ENCODE assay signal across 21 cellular contexts in genomic region chr5:1120236-1120999, GRCh38.
"Had no signal": no experiment of that assay in that cellular context is flagged by ENCODE, and none has a peak within 500 bp of the region (broad histone marks: within the 10 kb centered on the region; RNA-seq: fewer than 3 reads in every experiment).

No MANE protein-coding gene starts in this region.

- H3K27me3 Mint-ChIP-seq: activated CD8-positive, alpha-beta memory T cell treated with anti-CD3 and anti-CD28 coated beads, Interleukin-2, amount 10 ng/mL, durations not matched to agents 7 days and 5 days; activated CD8-positive, alpha-beta T cell treated with anti-CD3 and anti-CD28 coated beads for 36 hours; memory B cell had no signal

- H3K4me1 Mint-ChIP-seq: activated CD8-positive, alpha-beta memory T cell treated with anti-CD3 and anti-CD28 coated beads, Interleukin-2, amount 10 ng/mL, durations not matched to agents 7 days and 5 days; naive B cell had no signal

- H3K27ac Mint-ChIP-seq: activated CD4-positive, alpha-beta T cell treated with anti-CD3 and anti-CD28 coated beads, Interleukin-2, amount 10 ng/mL, durations not matched to agents 7 days and 5 days; activated CD8-positive, alpha-beta memory T cell treated with anti-CD3 and anti-CD28 coated beads, Interleukin-2, amount 10 ng/mL, durations not matched to agents 7 days and 5 days; activated CD8-positive, alpha-beta T cell treated with anti-CD3 and anti-CD28 coated beads for 36 hours; activated naive CD4-positive, alpha-beta T cell treated with anti-CD3 and anti-CD28 coated beads, Interleukin-2, amount 10 ng/mL, durations not matched to agents 7 days and 5 days; memory B cell; T-helper 2 cell treated with Interferon-gamma antibody and Interleukin-4, amounts not matched to agents 5 μg/mL and 100 μg/mL, for 36 hours had no signal

- H3K4me3 Mint-ChIP-seq: activated CD4-positive, alpha-beta T cell treated with anti-CD3 and anti-CD28 coated beads, Interleukin-2, amount 10 ng/mL, durations not matched to agents 7 days and 5 days; activated CD8-positive, alpha-beta memory T cell treated with anti-CD3 and anti-CD28 coated beads, Interleukin-2, amount 10 ng/mL, durations not matched to agents 7 days and 5 days; activated CD8-positive, alpha-beta T cell treated with anti-CD3 and anti-CD28 coated beads for 36 hours; activated naive CD4-positive, alpha-beta T cell treated with anti-CD3 and anti-CD28 coated beads, Interleukin-2, amount 10 ng/mL, durations not matched to agents 7 days and 5 days; memory B cell; naive B cell; neural crest cell; T-helper 2 cell treated with Interferon-gamma antibody and Interleukin-4, amounts not matched to agents 5 μg/mL and 100 μg/mL, for 36 hours had no signal

- H3K27me3 ChIP-seq: body of pancreas, upper lobe of left lung had no signal

- H3K9me3 Mint-ChIP-seq: activated CD4-positive, alpha-beta T cell treated with anti-CD3 and anti-CD28 coated beads, Interleukin-2, amount 10 ng/mL, durations not matched to agents 7 days and 5 days; activated CD8-positive, alpha-beta T cell treated with anti-CD3 and anti-CD28 coated beads for 36 hours; activated naive CD4-positive, alpha-beta T cell treated with anti-CD3 and anti-CD28 coated beads, Interleukin-2, amount 10 ng/mL, durations not matched to agents 7 days and 5 days; memory B cell; naive B cell; neural crest cell; T-helper 2 cell treated with Interferon-gamma antibody and Interleukin-4, amounts not matched to agents 5 μg/mL and 100 μg/mL, for 36 hours had no signal

- H3K27ac ChIP-seq: foreskin keratinocyte, upper lobe of left lung had no signal

- H3K4me1 ChIP-seq: foreskin keratinocyte had no signal

- DNase-seq: activated CD4-positive, alpha-beta T cell treated with anti-CD3 and anti-CD28 coated beads, Interleukin-2, amount 10 ng/mL, durations not matched to agents 7 days and 5 days; activated CD4-positive, CD25-positive, alpha-beta regulatory T cell treated with anti-CD3 and anti-CD28 coated beads, Interleukin-2, amount 50 U/mL, for 72 hours; activated CD8-positive, alpha-beta memory T cell treated with anti-CD3 and anti-CD28 coated beads, Interleukin-2, amount 10 ng/mL, durations not matched to agents 7 days and 5 days; activated CD8-positive, alpha-beta T cell treated with anti-CD3 and anti-CD28 coated beads for 36 hours; activated effector memory CD4-positive, alpha-beta T cell treated with anti-CD3 and anti-CD28 coated beads, Interleukin-2, amount 50 U/mL, for 16 hours; activated naive CD4-positive, alpha-beta T cell treated with anti-CD3 and anti-CD28 coated beads, Interleukin-2, amount 10 ng/mL, durations not matched to agents 7 days and 5 days; activated T-cell treated with anti-CD3 and anti-CD28 coated beads for 4 hours; anterior cingulate cortex; body of pancreas; caudate nucleus; dermis blood vessel endothelial cell; effector CD8-positive, alpha-beta T cell; foreskin keratinocyte; hypothalamus; naive B cell; stimulated activated CD4-positive, alpha-beta T cell treated with anti-CD3 and anti-CD28 coated beads, Interleukin-4, amount 100 ng/mL, for 24 hours; stimulated activated naive CD4-positive, alpha-beta T cell treated with Interleukin-2 at 50 U/mL for 16 hours had no signal

- H3K4me3 ChIP-seq: body of pancreas, upper lobe of left lung had no signal

- H3K9me3 ChIP-seq: body of pancreas, upper lobe of left lung had no signal

- H3K36me3 Mint-ChIP-seq: activated CD8-positive, alpha-beta memory T cell treated with anti-CD3 and anti-CD28 coated beads, Interleukin-2, amount 10 ng/mL, durations not matched to agents 7 days and 5 days; activated naive CD4-positive, alpha-beta T cell treated with anti-CD3 and anti-CD28 coated beads, Interleukin-2, amount 10 ng/mL, durations not matched to agents 7 days and 5 days; memory B cell; naive B cell had no signal

- ATAC-seq: activated CD8-positive, alpha-beta memory T cell treated with anti-CD3 and anti-CD28 coated beads, Interleukin-2, amount 10 ng/mL, durations not matched to agents 7 days and 5 days; activated CD8-positive, alpha-beta T cell treated with anti-CD3 and anti-CD28 coated beads for 36 hours; body of pancreas; foreskin keratinocyte had no signal

- H3K36me3 ChIP-seq: upper lobe of left lung had no signal
